ENCODE assay signal across 21 cellular contexts in genomic region chr11:64419818-64420485, GRCh38.
DNase-seq lines count a peak whose midpoint lies in the region; ATAC-seq and TF ChIP-seq lines count a peak whose summit lies in the region.
"Had no signal": no experiment of that assay in that cellular context is flagged by ENCODE, and none has a peak within 500 bp of the region (broad histone marks: within the 10 kb centered on the region; RNA-seq: fewer than 3 reads in every experiment).

No MANE protein-coding gene starts in this region.

- no peak overlapping the region for H3K27ac Mint-ChIP-seq in activated naive CD8-positive, alpha-beta T cell treated with anti-CD3 and anti-CD28 coated beads, Interleukin-2, amount 10 ng/mL, durations not matched to agents 7 days and 5 days
- H3K27ac Mint-ChIP-seq in activated naive CD8-positive, alpha-beta T cell treated with anti-CD3 and anti-CD28 coated beads, Interleukin-2, amount 50 U/mL, for 24 hours = no peak overlapping the region
- H3K27ac Mint-ChIP-seq: activated CD8-positive, alpha-beta T cell treated with anti-CD3 and anti-CD28 coated beads, Interleukin-2, amount 10 ng/mL, durations not matched to agents 7 days and 5 days; IgD-negative memory B cell; mesothelial cell of epicardium had no signal

- H3K27ac ChIP-seq in SK-N-MC (no peak overlapping the region), aorta (ENCODE audit: low read depth in 1 of 2, low read length in 2 of 2) (no peak overlapping the region)
- H3K27ac ChIP-seq: gastroesophageal sphincter, Peyer's patch, transverse colon, WERI-Rb-1 had no signal

- no peak for ATAC-seq in activated naive CD8-positive, alpha-beta T cell treated with anti-CD3 and anti-CD28 coated beads, Interleukin-2, amount 10 ng/mL, durations not matched to agents 7 days and 5 days (ENCODE audit: low read depth)
- ATAC-seq in activated naive CD8-positive, alpha-beta T cell treated with anti-CD3 and anti-CD28 coated beads, Interleukin-2, amount 50 U/mL, for 24 hours = no peak
- peak; percentile 74 for ATAC-seq in aorta (ENCODE audit: low FRiP score)
- ATAC-seq in HG03108 (IDR thresholded peaks at IDR 0.05; ENCODE audit: unreplicated experiment) = no peak
- ATAC-seq: activated CD8-positive, alpha-beta T cell treated with anti-CD3 and anti-CD28 coated beads, Interleukin-2, amount 10 ng/mL, durations not matched to agents 7 days and 5 days; gastroesophageal sphincter; sciatic nerve had no signal

- no peak for DNase-seq in activated naive CD8-positive, alpha-beta T cell treated with anti-CD3 and anti-CD28 coated beads, Interleukin-2, amount 10 ng/mL, durations not matched to agents 7 days and 5 days
- DNase-seq in activated naive CD8-positive, alpha-beta T cell treated with anti-CD3 and anti-CD28 coated beads, Interleukin-2, amount 50 U/mL, for 24 hours = no peak
- DNase-seq in SK-N-MC (ENCODE audit: low read depth, low spot score) (peak; percentile 65), fibroblast of pulmonary artery (ENCODE audit: low read depth) (peak; percentile 74), aorta (peak in 1 of 2 donors; percentile 58), cerebellar nuclear complex (lab: John Stamatoyannopoulos, UW) (no peak)
- no peak for DNase-seq in activated T-cell treated with anti-CD3 and anti-CD28 coated beads, Interleukin-2, amount 50 U/mL, for 48 hours
- DNase-seq: activated CD8-positive, alpha-beta T cell treated with anti-CD3 and anti-CD28 coated beads, Interleukin-2, amount 10 ng/mL, durations not matched to agents 7 days and 5 days; anterior cingulate cortex; effector CD4-positive, alpha-beta T cell; NCI-H1092 treated with DMSO at 0.1 percent for 48 hours; NCI-H524; Peyer's patch; stimulated activated CD4-positive, alpha-beta T cell treated with anti-CD3 and anti-CD28 coated beads, Interleukin-2, amount 100 ng/mL, for 48 hours; transverse colon; WERI-Rb-1 had no signal

- H3K36me3 ChIP-seq in SK-N-MC (ENCODE audit: insufficient read depth, low read length) (no peaks in the 10 kb centered on the region), aorta (ENCODE audit: control insufficient read depth in 1 of 2, insufficient read depth in 2 of 2, low read length in 1 of 2) (no peaks in the 10 kb centered on the region)
- H3K36me3 ChIP-seq: gastroesophageal sphincter, Peyer's patch, transverse colon, WERI-Rb-1 had no signal

- POLR2A ChIA-PET in activated naive CD8-positive, alpha-beta T cell treated with anti-CD3 and anti-CD28 coated beads, Interleukin-2, amount 10 ng/mL, durations not matched to agents 7 days and 5 days (lab: Charles Lee) = interaction anchor here (0.6 kb wide), 1 partner anchor 717 kb away, joined by 4 read pairs; no protein-coding TSS in a partner anchor

- no peaks in the 10 kb centered on the region for H3K27me3 ChIP-seq in aorta (ENCODE audit: control insufficient read depth in 1 of 2, insufficient read depth in 2 of 2, low read length in 1 of 2)
- H3K27me3 ChIP-seq: gastroesophageal sphincter, Peyer's patch, transverse colon had no signal

- peaks cover 11% of the 10 kb centered on the region for H3K9me3 Mint-ChIP-seq in activated naive CD8-positive, alpha-beta T cell treated with anti-CD3 and anti-CD28 coated beads, Interleukin-2, amount 10 ng/mL, durations not matched to agents 7 days and 5 days
- peaks cover 12% of the 10 kb centered on the region for H3K9me3 Mint-ChIP-seq in activated naive CD8-positive, alpha-beta T cell treated with anti-CD3 and anti-CD28 coated beads, Interleukin-2, amount 50 U/mL, for 24 hours

- peaks cover 2% of the 10 kb centered on the region for H3K4me1 Mint-ChIP-seq in activated naive CD8-positive, alpha-beta T cell treated with anti-CD3 and anti-CD28 coated beads, Interleukin-2, amount 10 ng/mL, durations not matched to agents 7 days and 5 days
- peaks cover 9% of the 10 kb centered on the region for H3K4me1 Mint-ChIP-seq in activated naive CD8-positive, alpha-beta T cell treated with anti-CD3 and anti-CD28 coated beads, Interleukin-2, amount 50 U/mL, for 24 hours

- H3K4me3 ChIP-seq in SK-N-MC (no peak overlapping the region), fibroblast of pulmonary artery (replicated peaks; ENCODE audit: low read depth, low read length) (no peak overlapping the region), aorta (ENCODE audit: low read length in 2 of 2) (no peak overlapping the region)
- H3K4me3 ChIP-seq: gastroesophageal sphincter, Peyer's patch, transverse colon had no signal

- H3K27me3 Mint-ChIP-seq in activated naive CD8-positive, alpha-beta T cell treated with anti-CD3 and anti-CD28 coated beads, Interleukin-2, amount 10 ng/mL, durations not matched to agents 7 days and 5 days = peaks cover 24% of the 10 kb centered on the region
- no peaks in the 10 kb centered on the region for H3K27me3 Mint-ChIP-seq in activated naive CD8-positive, alpha-beta T cell treated with anti-CD3 and anti-CD28 coated beads, Interleukin-2, amount 50 U/mL, for 24 hours

- no peaks in the 10 kb centered on the region for H3K4me1 ChIP-seq in aorta (ENCODE audit: control insufficient read depth in 1 of 2, insufficient read depth in 2 of 2, low read length in 2 of 2)
- H3K4me1 ChIP-seq: gastroesophageal sphincter, Peyer's patch, transverse colon had no signal

- 12 to 20% methylated on average over 8 of the region's 8 CpGs for WGBS in aorta, 2 donors

- intact Hi-C loops in aorta (cut with DNase I) = no loop called here

- H3K4me3 Mint-ChIP-seq in activated naive CD8-positive, alpha-beta T cell treated with anti-CD3 and anti-CD28 coated beads, Interleukin-2, amount 10 ng/mL, durations not matched to agents 7 days and 5 days = peak overlapping the region; percentile 3
- no peak overlapping the region for H3K4me3 Mint-ChIP-seq in activated naive CD8-positive, alpha-beta T cell treated with anti-CD3 and anti-CD28 coated beads, Interleukin-2, amount 50 U/mL, for 24 hours
- H3K4me3 Mint-ChIP-seq: activated CD8-positive, alpha-beta T cell treated with anti-CD3 and anti-CD28 coated beads, Interleukin-2, amount 10 ng/mL, durations not matched to agents 7 days and 5 days; IgD-negative memory B cell; mesothelial cell of epicardium had no signal

- H3K36me3 Mint-ChIP-seq in activated naive CD8-positive, alpha-beta T cell treated with anti-CD3 and anti-CD28 coated beads, Interleukin-2, amount 10 ng/mL, durations not matched to agents 7 days and 5 days = no peaks in the 10 kb centered on the region
- H3K36me3 Mint-ChIP-seq in activated naive CD8-positive, alpha-beta T cell treated with anti-CD3 and anti-CD28 coated beads, Interleukin-2, amount 50 U/mL, for 24 hours (ENCODE audit: low read depth) = no peaks in the 10 kb centered on the region
- H3K36me3 Mint-ChIP-seq: IgD-negative memory B cell, mesothelial cell of epicardium had no signal

- TF ChIP-seq CTCF in fibroblast of pulmonary artery (IDR thresholded peaks at IDR 0.05; ENCODE audit: low read length, missing control alignments) = no peak

- no peak overlapping the region for H3K9ac ChIP-seq in SK-N-MC (ENCODE audit: insufficient read length)

- H3K9me3 ChIP-seq in SK-N-MC (ENCODE audit: low read depth, low read length) = no peaks in the 10 kb centered on the region; the same call in 1 of the 2 replicates
- no peaks in the 10 kb centered on the region for H3K9me3 ChIP-seq in aorta (ENCODE audit: control insufficient read depth, low read length)

Comparison
In these comparisons a context has a peak if more than half of its experiments do, and no peak if none do; other contexts are left out.
1. DNase-seq: peak in SK-N-MC (single experiment) and fibroblast of pulmonary artery (single experiment); none in activated naive CD8-positive, alpha-beta T cell treated with anti-CD3 and anti-CD28 coated beads, Interleukin-2, amount 10 ng/mL, durations not matched to agents 7 days and 5 days (single experiment), activated naive CD8-positive, alpha-beta T cell treated with anti-CD3 and anti-CD28 coated beads, Interleukin-2, amount 50 U/mL, for 24 hours (single experiment), cerebellar nuclear complex (0 of 2) and activated T-cell treated with anti-CD3 and anti-CD28 coated beads, Interleukin-2, amount 50 U/mL, for 48 hours (0 of 2).